Comparison of ENCODE assay signal across 2 cellular contexts in genomic region chr2:236078675-236079255, GRCh38.
TF ChIP-seq lines count a peak whose summit lies in the region.

No MANE protein-coding gene starts in this region.

TF ChIP-seq in Ishikawa, 13 proteins besides CTCF, POLR2A, EP300 and RAD21 (continued from another document):
- peak; percentile 59 for TF ChIP-seq USF1 (IDR thresholded peaks at IDR 0.05)

TF ChIP-seq in H1, 55 proteins besides CTCF, POLR2A, EP300 and RAD21 (continued from another document):
- TF ChIP-seq CTBP2 (IDR thresholded peaks at IDR 0.05; ENCODE audit: borderline replicate concordance, insufficient read depth, insufficient read length, low read length) = no peak
